Comparison of ENCODE assay signal across 20 cellular contexts in the genomic region with DNA sequence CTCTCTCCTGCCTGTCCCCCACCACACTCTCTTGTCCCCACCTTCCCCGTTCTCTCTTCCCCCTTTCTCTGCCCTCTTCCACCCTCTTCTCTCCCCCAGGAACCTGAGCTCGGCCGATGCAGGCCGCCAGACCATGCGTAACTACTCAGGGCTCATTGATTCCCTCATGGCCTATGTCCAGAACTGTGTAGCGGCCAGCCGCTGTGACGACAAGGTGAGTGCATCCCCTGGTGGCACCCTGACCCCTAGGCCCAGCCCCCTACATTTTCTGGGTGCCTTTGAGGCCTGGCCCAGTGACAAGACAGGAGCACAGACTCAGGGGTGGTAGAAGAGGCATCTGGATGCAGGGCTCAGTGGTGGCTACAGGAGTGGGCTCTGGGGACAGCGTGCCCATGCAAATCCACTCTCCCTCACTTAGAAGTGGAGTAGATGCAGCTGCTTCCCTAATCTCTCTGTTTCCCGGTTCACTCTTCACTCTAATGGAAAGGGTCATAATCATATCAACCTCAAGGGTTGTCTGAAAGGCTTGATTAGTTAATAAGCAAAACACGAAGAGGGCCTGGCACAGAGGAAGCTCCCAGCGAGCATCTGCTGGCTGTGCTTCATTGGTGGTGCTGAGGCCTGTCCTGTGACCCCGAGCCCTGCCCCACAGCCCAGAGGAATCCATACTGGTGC. TPM values are rescaled to one million over a fixed set of nuclear protein-coding genes. Genes with fewer than 3 reads are reported as not detected.
DNase-seq lines count a peak whose midpoint lies in the region; ATAC-seq and TF ChIP-seq lines count a peak whose summit lies in the region.
"Had no signal": no experiment of that assay in that cellular context is flagged by ENCODE, and none has a peak within 500 bp of the region (broad histone marks: within the 10 kb centered on the region; RNA-seq: fewer than 3 reads in every experiment).

No MANE protein-coding gene starts in this region.

- H3K4me3 Mint-ChIP-seq in natural killer cell treated with Interleukin-12 subunit alpha and Interleukin-12 subunit beta and Interleukin-15 and Interleukin-18, amount 100 ng/mL, for 72 hours, result no peak overlapping the region
- no peak overlapping the region for H3K4me3 Mint-ChIP-seq in natural killer cell
- H3K4me3 Mint-ChIP-seq: CD4-positive, alpha-beta T cell; HFFc6 had no signal

- peaks cover 4 to 9% of the 10 kb centered on the region in 2 donors for H3K27me3 Mint-ChIP-seq in natural killer cell treated with Interleukin-12 subunit alpha and Interleukin-12 subunit beta and Interleukin-15 and Interleukin-18, amount 100 ng/mL, for 72 hours
- H3K27me3 Mint-ChIP-seq in natural killer cell (ENCODE audit: low read depth in 2 of 2), result peaks cover 0 to 3% of the 10 kb centered on the region in 2 donors
- H3K27me3 Mint-ChIP-seq: CD4-positive, alpha-beta T cell had no signal

- TF ChIP-seq POLR2A in vagina (IDR thresholded peaks at IDR 0.05), result no peak

- ATAC-seq in natural killer cell treated with Interleukin-12 subunit alpha and Interleukin-12 subunit beta and Interleukin-15 and Interleukin-18, amount 100 ng/mL, for 72 hours, result no peak
- no peak for ATAC-seq in natural killer cell
- no peak for ATAC-seq in RWPE2 (ENCODE audit: low read depth)
- no peak for ATAC-seq in lower lobe of right lung
- ATAC-seq in aorta (ENCODE audit: low FRiP score), result no peak
- no peak for ATAC-seq in GM21367 (IDR thresholded peaks at IDR 0.05; ENCODE audit: unreplicated experiment)

- intact Hi-C loops in natural killer cell (cut with micrococcal nuclease) (no loop called here), lower lobe of right lung (cut with DNase I) (no loop called here), aorta (cut with DNase I) (no loop called here), vagina (cut with DNase I) (no loop called here)

- H3K36me3 Mint-ChIP-seq in natural killer cell treated with Interleukin-12 subunit alpha and Interleukin-12 subunit beta and Interleukin-15 and Interleukin-18, amount 100 ng/mL, for 72 hours, result no peaks in the 10 kb centered on the region
- H3K36me3 Mint-ChIP-seq in natural killer cell, result no peaks in the 10 kb centered on the region

- H3K4me3 ChIP-seq in RWPE2 (ENCODE audit: severe bottlenecking), result no peak overlapping the region
- no peak overlapping the region for H3K4me3 ChIP-seq in lower lobe of right lung
- no peak overlapping the region for H3K4me3 ChIP-seq in aorta (ENCODE audit: low read length in 2 of 2)
- H3K4me3 ChIP-seq in vagina, result no peak overlapping the region

- H3K27me3 ChIP-seq in RWPE2 (ENCODE audit: insufficient read depth, poor library complexity, severe bottlenecking), result no peaks in the 10 kb centered on the region
- H3K27me3 ChIP-seq in lower lobe of right lung (ENCODE audit: low read depth), result no peaks in the 10 kb centered on the region
- H3K27me3 ChIP-seq in aorta (ENCODE audit: control insufficient read depth in 1 of 2, insufficient read depth in 2 of 2, low read length in 1 of 2), result no peaks in the 10 kb centered on the region
- H3K27me3 ChIP-seq in vagina, result no peaks in the 10 kb centered on the region

- H3K27ac ChIP-seq in RWPE2 (ENCODE audit: poor library complexity, severe bottlenecking) (peak overlapping the region; percentile 69), lower lobe of right lung (no peak overlapping the region), aorta (ENCODE audit: low read depth in 1 of 2, low read length in 2 of 2) (no peak overlapping the region), vagina (no peak overlapping the region)
- H3K27ac ChIP-seq: HL-60 had no signal

- TF ChIP-seq CTCF in natural killer cell (IDR thresholded peaks at IDR 0.05), result no peak
- no peak for TF ChIP-seq CTCF in RWPE2 (IDR thresholded peaks at IDR 0.05; ENCODE audit: poor library complexity, severe bottlenecking)
- TF ChIP-seq CTCF in lower lobe of right lung (IDR thresholded peaks at IDR 0.05), result no peak
- TF ChIP-seq CTCF in vagina (IDR thresholded peaks at IDR 0.05), result no peak

- 79 to 84% methylated on average over 13 of the region's 13 CpGs for WGBS in aorta, 2 donors

- no peaks in the 10 kb centered on the region for H3K4me1 Mint-ChIP-seq in natural killer cell treated with Interleukin-12 subunit alpha and Interleukin-12 subunit beta and Interleukin-15 and Interleukin-18, amount 100 ng/mL, for 72 hours (ENCODE audit: low read depth in 2 of 2)
- no peaks in the 10 kb centered on the region for H3K4me1 Mint-ChIP-seq in natural killer cell

- H3K27ac Mint-ChIP-seq in natural killer cell treated with Interleukin-12 subunit alpha and Interleukin-12 subunit beta and Interleukin-15 and Interleukin-18, amount 100 ng/mL, for 72 hours, result no peak overlapping the region
- H3K27ac Mint-ChIP-seq in natural killer cell, result no peak overlapping the region
- H3K27ac Mint-ChIP-seq: CD4-positive, alpha-beta T cell; HFFc6 had no signal

- H3K4me1 ChIP-seq in RWPE2 (ENCODE audit: insufficient read depth, poor library complexity, severe bottlenecking) (peaks cover 15% of the 10 kb centered on the region), lower lobe of right lung (no peaks in the 10 kb centered on the region), aorta (ENCODE audit: control insufficient read depth in 1 of 2, insufficient read depth in 2 of 2, low read length in 2 of 2) (no peaks in the 10 kb centered on the region), vagina (peaks cover 3% of the 10 kb centered on the region)

- DNase-seq in natural killer cell treated with Interleukin-12 subunit alpha and Interleukin-12 subunit beta and Interleukin-15 and Interleukin-18, amount 100 ng/mL, for 72 hours (ENCODE audit: low spot score), result peak; percentile 49
- no peak for DNase-seq in natural killer cell
- no peak for DNase-seq in RWPE2 (ENCODE audit: low spot score)
- peak; percentile 38 for DNase-seq in lower lobe of right lung
- DNase-seq in aorta, result peak; percentile 14 to 70
- no peak for DNase-seq in vagina (ENCODE audit: extremely low spot score in 2 of 2)
- DNase-seq in NCI-H2029 (lab: John Stamatoyannopoulos, UW), result no peak
- DNase-seq: AML-193; Calu3; CD4-positive, alpha-beta T cell; GF-D8; GOT3; HFFc6; MV-4-11; NCI-H187 treated with DMSO at 0.1 percent for 48 hours; NCI-H526; SIG-M5; SW 1271 had no signal

- no peaks in the 10 kb centered on the region for H3K9me3 Mint-ChIP-seq in natural killer cell treated with Interleukin-12 subunit alpha and Interleukin-12 subunit beta and Interleukin-15 and Interleukin-18, amount 100 ng/mL, for 72 hours
- no peaks in the 10 kb centered on the region for H3K9me3 Mint-ChIP-seq in natural killer cell
- H3K9me3 Mint-ChIP-seq: CD4-positive, alpha-beta T cell; HFFc6 had no signal

- no peaks in the 10 kb centered on the region for H3K9me3 ChIP-seq in RWPE2 (ENCODE audit: severe bottlenecking)
- no peaks in the 10 kb centered on the region for H3K9me3 ChIP-seq in lower lobe of right lung
- H3K9me3 ChIP-seq in aorta (ENCODE audit: control insufficient read depth, low read length), result no peaks in the 10 kb centered on the region
- H3K9me3 ChIP-seq in vagina, result no peaks in the 10 kb centered on the region

- H3K36me3 ChIP-seq in RWPE2 (ENCODE audit: low read depth), result peaks cover 95% of the 10 kb centered on the region
- no peaks in the 10 kb centered on the region for H3K36me3 ChIP-seq in lower lobe of right lung
- no peaks in the 10 kb centered on the region for H3K36me3 ChIP-seq in aorta (ENCODE audit: control insufficient read depth in 1 of 2, insufficient read depth in 2 of 2, low read length in 1 of 2)
- H3K36me3 ChIP-seq in vagina, result peaks cover 0 to 14% of the 10 kb centered on the region in 2 donors

RNA-seq across cellular contexts. Expression of gene PKP1, which starts 37.0 kb away (rescaled TPM):
- not detected for total RNA-seq in natural killer cell treated with Interleukin-12 subunit alpha and Interleukin-12 subunit beta and Interleukin-15 and Interleukin-18, amount 100 ng/mL, for 72 hours
- not detected for total RNA-seq in natural killer cell
- total RNA-seq in lower lobe of right lung, result 2.2 TPM
- under 1 TPM; 0.16 to 0.39 TPM for total RNA-seq in aorta
- polyA plus RNA-seq in aorta, result under 1 TPM; 0.08 to 0.25 TPM
- 409 TPM for total RNA-seq in vagina
- total RNA-seq: CD4-positive, alpha-beta T cell; HFFc6 had no signal

RNA-seq across cellular contexts. Expression of gene TNNT2, which starts 57.2 kb away (rescaled TPM):
- not detected for total RNA-seq in natural killer cell treated with Interleukin-12 subunit alpha and Interleukin-12 subunit beta and Interleukin-15 and Interleukin-18, amount 100 ng/mL, for 72 hours
- total RNA-seq in natural killer cell (not detected), lower lobe of right lung (6.4 TPM), aorta (under 1 TPM; 0.21 to 0.36 TPM), vagina (9.8 TPM)
- polyA plus RNA-seq in aorta, result 10 to 100 TPM in 1 of 2 donors, 1 to 10 TPM in 1; 1.0 to 24.0 TPM
- total RNA-seq: CD4-positive, alpha-beta T cell; HFFc6 had no signal

Comparison
In these comparisons a context has a peak if more than half of its experiments do, and no peak if none do; other contexts are left out.
1. DNase-seq: peak in natural killer cell treated with Interleukin-12 subunit alpha and Interleukin-12 subunit beta and Interleukin-15 and Interleukin-18, amount 100 ng/mL, for 72 hours (single experiment), lower lobe of right lung (single experiment) and aorta (2 of 2); none in natural killer cell (single experiment), RWPE2 (single experiment), vagina (0 of 2) and NCI-H2029 (single experiment).
2. RNA of gene PKP1, which starts 37.0 kb away (total RNA-seq): 409 TPM in vagina (single experiment); 2.2 TPM in lower lobe of right lung (single experiment), 0.16 to 0.39 TPM in aorta, not detected in natural killer cell treated with Interleukin-12 subunit alpha and Interleukin-12 subunit beta and Interleukin-15 and Interleukin-18, amount 100 ng/mL, for 72 hours and not detected in natural killer cell; every median in the first group is over 100 times any median in the second.